In the genomic region with DNA sequence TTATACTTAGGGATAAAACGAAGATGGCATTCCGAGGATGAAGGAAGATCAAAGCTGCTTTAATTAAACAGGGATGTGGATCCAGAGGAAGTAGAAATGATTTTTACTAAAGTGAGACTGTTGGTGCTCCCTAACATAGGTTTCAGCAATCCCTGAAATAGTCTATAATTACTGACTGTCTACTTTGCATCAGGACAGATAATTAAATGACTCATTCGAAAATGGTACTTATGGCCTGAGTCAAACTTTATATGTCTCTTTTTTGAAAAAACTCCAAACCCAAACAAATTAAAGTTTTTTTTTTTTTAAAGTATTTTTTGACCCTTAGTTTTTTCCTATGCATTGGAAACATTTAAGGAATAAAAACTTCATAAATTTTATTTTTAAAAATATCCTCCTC, we compare ENCODE assay signal across 20 cellular contexts.
"Had no signal": no experiment of that assay in that cellular context is flagged by ENCODE, and none has a peak within 500 bp of the region (broad histone marks: within the 10 kb centered on the region; RNA-seq: fewer than 3 reads in every experiment).

No MANE protein-coding gene starts in this region.

- ATAC-seq: activated T-cell treated with anti-CD3 and anti-CD28 coated beads, Interleukin-2, amount 50 U/mL, for 72 hours; foreskin keratinocyte; lower lobe of right lung had no signal

- DNase-seq: activated CD4-positive, alpha-beta T cell treated with anti-CD3 and anti-CD28 coated beads, Interleukin-2, amount 50 U/mL, for 1 hour; activated CD4-positive, CD25-positive, alpha-beta regulatory T cell treated with anti-CD3 and anti-CD28 coated beads, Interleukin-2, amount 50 U/mL, for 72 hours; activated CD8-positive, alpha-beta memory T cell treated with anti-CD3 and anti-CD28 coated beads for 24 hours; activated effector memory CD4-positive, alpha-beta T cell treated with anti-CD3 and anti-CD28 coated beads, Interleukin-2, amount 50 U/mL, for 16 hours; activated T-cell treated with anti-CD3 and anti-CD28 coated beads, Interleukin-2, amount 50 U/mL, for 72 hours; cerebellar nuclear complex; effector CD4-positive, alpha-beta T cell; foreskin keratinocyte; glutamatergic neuron; hippocampal formation; islet precursor cell; lower lobe of right lung; posterior cingulate gyrus; retina; stimulated activated naive CD4-positive, alpha-beta T cell; T1000; tibial artery had no signal

- H3K27ac Mint-ChIP-seq: activated T-cell treated with anti-CD3 and anti-CD28 coated beads, Interleukin-2, amount 50 U/mL, for 72 hours; nephron had no signal

- H3K4me3 Mint-ChIP-seq: activated naive CD4-positive, alpha-beta T cell treated with anti-CD3 and anti-CD28 coated beads, Interleukin-2, amount 50 U/mL, for 24 hours; activated T-cell treated with anti-CD3 and anti-CD28 coated beads, Interleukin-2, amount 50 U/mL, for 72 hours; nephron had no signal

- H3K27me3 Mint-ChIP-seq: activated naive CD4-positive, alpha-beta T cell treated with anti-CD3 and anti-CD28 coated beads, Interleukin-2, amount 50 U/mL, for 24 hours had no signal

- H3K9me3 Mint-ChIP-seq: activated naive CD4-positive, alpha-beta T cell treated with anti-CD3 and anti-CD28 coated beads, Interleukin-2, amount 50 U/mL, for 24 hours; activated T-cell treated with anti-CD3 and anti-CD28 coated beads, Interleukin-2, amount 50 U/mL, for 72 hours; nephron had no signal

- H3K4me1 Mint-ChIP-seq: activated naive CD4-positive, alpha-beta T cell treated with anti-CD3 and anti-CD28 coated beads, Interleukin-2, amount 50 U/mL, for 24 hours; nephron had no signal

- FAIRE-seq: endothelial cell of umbilical vein had no signal
